In the genomic region with DNA sequence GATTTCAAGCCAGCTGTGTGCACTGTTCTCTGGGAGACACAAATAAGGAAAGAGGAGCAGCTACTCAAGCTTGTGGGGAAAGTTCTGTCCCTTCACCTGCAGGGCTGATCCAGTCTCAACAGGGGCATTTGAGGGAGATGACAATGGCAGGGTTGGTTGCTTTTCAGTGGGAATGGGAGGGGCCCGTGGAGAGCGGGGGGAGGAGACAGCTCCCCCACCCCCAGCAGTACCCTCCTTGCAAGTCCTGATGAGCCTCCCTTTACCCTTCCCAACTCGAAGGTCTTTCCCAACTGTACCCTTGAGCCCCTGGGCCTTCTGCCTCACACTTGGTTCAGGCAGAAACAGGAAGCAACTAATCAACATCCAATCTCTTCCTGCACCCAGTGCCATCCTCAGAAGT, we compare ENCODE assay signal across 2 cellular contexts.
TF ChIP-seq lines count a peak whose summit lies in the region.

No MANE protein-coding gene starts in this region.

TF ChIP-seq in HepG2, 621 proteins besides CTCF, POLR2A, EP300 and RAD21 (continued from another document):
- TF ChIP-seq, protein P1, sequence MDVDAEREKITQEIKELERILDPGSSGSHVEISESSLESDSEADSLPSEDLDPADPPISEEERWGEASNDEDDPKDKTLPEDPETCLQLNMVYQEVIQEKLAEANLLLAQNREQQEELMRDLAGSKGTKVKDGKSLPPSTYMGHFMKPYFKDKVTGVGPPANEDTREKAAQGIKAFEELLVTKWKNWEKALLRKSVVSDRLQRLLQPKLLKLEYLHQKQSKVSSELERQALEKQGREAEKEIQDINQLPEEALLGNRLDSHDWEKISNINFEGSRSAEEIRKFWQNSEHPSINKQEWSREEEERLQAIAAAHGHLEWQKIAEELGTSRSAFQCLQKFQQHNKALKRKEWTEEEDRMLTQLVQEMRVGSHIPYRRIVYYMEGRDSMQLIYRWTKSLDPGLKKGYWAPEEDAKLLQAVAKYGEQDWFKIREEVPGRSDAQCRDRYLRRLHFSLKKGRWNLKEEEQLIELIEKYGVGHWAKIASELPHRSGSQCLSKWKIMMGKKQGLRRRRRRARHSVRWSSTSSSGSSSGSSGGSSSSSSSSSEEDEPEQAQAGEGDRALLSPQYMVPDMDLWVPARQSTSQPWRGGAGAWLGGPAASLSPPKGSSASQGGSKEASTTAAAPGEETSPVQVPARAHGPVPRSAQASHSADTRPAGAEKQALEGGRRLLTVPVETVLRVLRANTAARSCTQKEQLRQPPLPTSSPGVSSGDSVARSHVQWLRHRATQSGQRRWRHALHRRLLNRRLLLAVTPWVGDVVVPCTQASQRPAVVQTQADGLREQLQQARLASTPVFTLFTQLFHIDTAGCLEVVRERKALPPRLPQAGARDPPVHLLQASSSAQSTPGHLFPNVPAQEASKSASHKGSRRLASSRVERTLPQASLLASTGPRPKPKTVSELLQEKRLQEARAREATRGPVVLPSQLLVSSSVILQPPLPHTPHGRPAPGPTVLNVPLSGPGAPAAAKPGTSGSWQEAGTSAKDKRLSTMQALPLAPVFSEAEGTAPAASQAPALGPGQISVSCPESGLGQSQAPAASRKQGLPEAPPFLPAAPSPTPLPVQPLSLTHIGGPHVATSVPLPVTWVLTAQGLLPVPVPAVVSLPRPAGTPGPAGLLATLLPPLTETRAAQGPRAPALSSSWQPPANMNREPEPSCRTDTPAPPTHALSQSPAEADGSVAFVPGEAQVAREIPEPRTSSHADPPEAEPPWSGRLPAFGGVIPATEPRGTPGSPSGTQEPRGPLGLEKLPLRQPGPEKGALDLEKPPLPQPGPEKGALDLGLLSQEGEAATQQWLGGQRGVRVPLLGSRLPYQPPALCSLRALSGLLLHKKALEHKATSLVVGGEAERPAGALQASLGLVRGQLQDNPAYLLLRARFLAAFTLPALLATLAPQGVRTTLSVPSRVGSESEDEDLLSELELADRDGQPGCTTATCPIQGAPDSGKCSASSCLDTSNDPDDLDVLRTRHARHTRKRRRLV (CRISPR knock-in tag; IDR thresholded peaks at IDR 0.05) = no peak

TF ChIP-seq in WTC11, 78 proteins besides CTCF, POLR2A, EP300 and RAD21 (continued from another document):
- TF ChIP-seq ESRRA (CRISPR knock-in tag; IDR thresholded peaks at IDR 0.05; ENCODE audit: borderline replicate concordance) (no peak), CREB1 (CRISPR knock-in tag; IDR thresholded peaks at IDR 0.05) (no peak), ATF1 (CRISPR knock-in tag; IDR thresholded peaks at IDR 0.05) (no peak), FOXK1 (CRISPR knock-in tag; IDR thresholded peaks at IDR 0.05) (no peak), TEAD4 (CRISPR knock-in tag; IDR thresholded peaks at IDR 0.05) (no peak), MXD4 (CRISPR knock-in tag; IDR thresholded peaks at IDR 0.05; ENCODE audit: borderline replicate concordance) (no peak)
- TF ChIP-seq, protein P2, sequence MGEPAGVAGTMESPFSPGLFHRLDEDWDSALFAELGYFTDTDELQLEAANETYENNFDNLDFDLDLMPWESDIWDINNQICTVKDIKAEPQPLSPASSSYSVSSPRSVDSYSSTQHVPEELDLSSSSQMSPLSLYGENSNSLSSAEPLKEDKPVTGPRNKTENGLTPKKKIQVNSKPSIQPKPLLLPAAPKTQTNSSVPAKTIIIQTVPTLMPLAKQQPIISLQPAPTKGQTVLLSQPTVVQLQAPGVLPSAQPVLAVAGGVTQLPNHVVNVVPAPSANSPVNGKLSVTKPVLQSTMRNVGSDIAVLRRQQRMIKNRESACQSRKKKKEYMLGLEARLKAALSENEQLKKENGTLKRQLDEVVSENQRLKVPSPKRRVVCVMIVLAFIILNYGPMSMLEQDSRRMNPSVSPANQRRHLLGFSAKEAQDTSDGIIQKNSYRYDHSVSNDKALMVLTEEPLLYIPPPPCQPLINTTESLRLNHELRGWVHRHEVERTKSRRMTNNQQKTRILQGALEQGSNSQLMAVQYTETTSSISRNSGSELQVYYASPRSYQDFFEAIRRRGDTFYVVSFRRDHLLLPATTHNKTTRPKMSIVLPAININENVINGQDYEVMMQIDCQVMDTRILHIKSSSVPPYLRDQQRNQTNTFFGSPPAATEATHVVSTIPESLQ (CRISPR knock-in tag; IDR thresholded peaks at IDR 0.05) = no peak
TF ChIP-seq in WTC11: peak in this region for 0.
